In genomic region chr12:53462935-53463334, GRCh38 we compare ENCODE assay signal across 1 cellular context.
A peak's percentile ranks its signal among the peaks of the same experiment; 100 is the strongest.
TF ChIP-seq lines count a peak whose summit lies in the region.

No MANE protein-coding gene starts in this region.

TF ChIP-seq in K562, 482 proteins besides CTCF, POLR2A, EP300 and RAD21:
- TF ChIP-seq TCF15 (CRISPR knock-in tag; IDR thresholded peaks at IDR 0.05), result no peak
- 0 out of 2 replicates have a peak, but pooled peaks have one; percentile 40 for TF ChIP-seq POLR2AphosphoS5 (IDR thresholded peaks at IDR 0.05; ENCODE audit: control insufficient read depth, insufficient read depth, low read depth, low read length)
